In the genomic region with DNA sequence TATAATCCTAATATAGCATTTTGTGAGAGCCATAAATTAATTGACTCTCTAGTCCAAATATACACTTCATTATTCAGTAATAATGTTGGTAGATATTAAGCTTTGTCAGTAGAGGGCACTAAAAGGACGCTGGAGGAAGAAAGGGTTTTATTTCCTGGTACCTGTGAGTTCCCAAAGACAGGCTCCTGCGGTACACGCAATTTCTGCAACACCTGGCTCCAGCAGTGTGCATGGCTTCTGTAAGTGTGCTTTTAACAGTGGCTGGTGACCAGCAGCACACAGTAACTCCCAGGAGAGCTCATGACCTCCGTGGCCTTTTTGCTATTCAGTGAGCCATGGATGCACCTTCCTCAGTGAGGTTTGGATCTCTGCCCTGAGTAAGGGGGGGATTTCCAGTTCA, we compare ENCODE assay signal across 8 cellular contexts.
DNase-seq lines count a peak whose midpoint lies in the region; ATAC-seq and TF ChIP-seq lines count a peak whose summit lies in the region.

No MANE protein-coding gene starts in this region.

- DNase-seq in Calu3 (peak; percentile 49), NCI-H510A (lab: John Stamatoyannopoulos, UW) (peak; percentile 20), endodermal cell (peak; percentile 65), retinal pigment epithelial cell (ENCODE audit: low read depth) (peak; percentile 13), DMS79 (lab: John Stamatoyannopoulos, UW) (no peak)
- DNase-seq in CD8-positive, alpha-beta T cell = no peak

- CTCF ChIA-PET in Calu3 (lab: Charles Lee) = interaction anchor here (0.6 to 1.6 kb wide), 3 partner anchors 26 to 92 kb away, joined by 3 to 4 read pairs (median 3); no protein-coding TSS in a partner anchor
- CTCF ChIA-PET in CD8-positive, alpha-beta T cell (lab: Charles Lee) = no interaction called here

- H3K9me3 ChIP-seq in endodermal cell (ENCODE audit: control insufficient read depth, low read length) = no peaks in the 10 kb centered on the region
- no peaks in the 10 kb centered on the region for H3K9me3 ChIP-seq in CD8-positive, alpha-beta T cell (ENCODE audit: low read length)

- H3K27ac ChIP-seq in endodermal cell (ENCODE audit: low read depth, low read length) = no peak overlapping the region
- H3K27ac ChIP-seq in CD8-positive, alpha-beta T cell (ENCODE audit: low read depth, low read length) = no peak overlapping the region

- no peaks in the 10 kb centered on the region for H3K4me1 ChIP-seq in endodermal cell (ENCODE audit: control insufficient read depth, insufficient read depth, low read length)
- H3K4me1 ChIP-seq in CD8-positive, alpha-beta T cell (ENCODE audit: insufficient read depth, low read length) = no peaks in the 10 kb centered on the region

- no peaks in the 10 kb centered on the region for H3K27me3 ChIP-seq in endodermal cell (ENCODE audit: control insufficient read depth, insufficient read depth, low read length, poor library complexity, severe bottlenecking)
- no peaks in the 10 kb centered on the region for H3K27me3 ChIP-seq in CD8-positive, alpha-beta T cell (ENCODE audit: insufficient read depth, low read length)

- H3K9me3 Mint-ChIP-seq in Calu3 (ENCODE audit: low read depth, unreplicated experiment) (no peaks in the 10 kb centered on the region), endodermal cell (no peaks in the 10 kb centered on the region)
- no peaks in the 10 kb centered on the region for H3K9me3 Mint-ChIP-seq in CD8-positive, alpha-beta T cell

- 29% methylated on average over 4 of the region's 4 CpGs; no CpG with 5 or more reads in 1 of the 2 experiments for WGBS in endodermal cell (ENCODE audit: insufficient coverage in 1 of 2, insufficient read length in 1 of 2), 2 experiments

- H3K36me3 Mint-ChIP-seq in Calu3 (ENCODE audit: insufficient read depth, unreplicated experiment) = no peaks in the 10 kb centered on the region
- no peaks in the 10 kb centered on the region for H3K36me3 Mint-ChIP-seq in endodermal cell (ENCODE audit: low read depth)
- no peaks in the 10 kb centered on the region for H3K36me3 Mint-ChIP-seq in CD8-positive, alpha-beta T cell

- no peak overlapping the region for H3K27ac Mint-ChIP-seq in Calu3 (ENCODE audit: unreplicated experiment)
- H3K27ac Mint-ChIP-seq in endodermal cell = no peak overlapping the region
- no peak overlapping the region for H3K27ac Mint-ChIP-seq in CD8-positive, alpha-beta T cell

- H3K27me3 Mint-ChIP-seq in Calu3 (ENCODE audit: unreplicated experiment) (no peaks in the 10 kb centered on the region), endodermal cell (ENCODE audit: insufficient read depth) (peaks cover 14% of the 10 kb centered on the region)
- no peaks in the 10 kb centered on the region for H3K27me3 Mint-ChIP-seq in CD8-positive, alpha-beta T cell (ENCODE audit: low read depth)

- no peaks in the 10 kb centered on the region for H3K4me1 Mint-ChIP-seq in Calu3 (ENCODE audit: low read depth, unreplicated experiment)
- no peaks in the 10 kb centered on the region for H3K4me1 Mint-ChIP-seq in endodermal cell
- no peaks in the 10 kb centered on the region for H3K4me1 Mint-ChIP-seq in CD8-positive, alpha-beta T cell (ENCODE audit: low read depth)

- intact Hi-C loops in Calu3 (cut with micrococcal nuclease; ENCODE audit: unreplicated experiment) = loop anchor here (1.0 to 2.0 kb wide), 2 partner anchors 26 to 798 kb away; no protein-coding TSS in a partner anchor
- intact Hi-C loops in CD8-positive, alpha-beta T cell (cut with DNase I, micrococcal nuclease) = no loop called here

- H3K36me3 ChIP-seq in endodermal cell (ENCODE audit: control insufficient read depth, insufficient read depth, low read length) = no peaks in the 10 kb centered on the region
- no peaks in the 10 kb centered on the region for H3K36me3 ChIP-seq in CD8-positive, alpha-beta T cell (ENCODE audit: insufficient read depth, low read length)

- TF ChIP-seq CTCF in Calu3 (IDR thresholded peaks at IDR 0.05; ENCODE audit: unreplicated experiment) (peak; percentile 32), endodermal cell (conservative IDR thresholded peaks at IDR 0.05) (peak; percentile 79), retinal pigment epithelial cell (conservative IDR thresholded peaks at IDR 0.05; ENCODE audit: low read depth, low read length) (peak; percentile 59)
- TF ChIP-seq CTCF in CD8-positive, alpha-beta T cell (IDR thresholded peaks at IDR 0.05) = no peak

- H3K4me3 Mint-ChIP-seq in Calu3 (ENCODE audit: low read depth, unreplicated experiment) = no peak overlapping the region
- no peak overlapping the region for H3K4me3 Mint-ChIP-seq in endodermal cell
- no peak overlapping the region for H3K4me3 Mint-ChIP-seq in CD8-positive, alpha-beta T cell

- H3K9ac ChIP-seq in endodermal cell (ENCODE audit: extremely low read depth, low read length, poor library complexity, severe bottlenecking) = no peak overlapping the region

- no peak overlapping the region for H3K4me3 ChIP-seq in endodermal cell (ENCODE audit: low read length)
- no peak overlapping the region for H3K4me3 ChIP-seq in retinal pigment epithelial cell (ENCODE audit: low read length)
- H3K4me3 ChIP-seq in CD8-positive, alpha-beta T cell (ENCODE audit: low read depth, low read length) = no peak overlapping the region

- POLR2A ChIA-PET in CD8-positive, alpha-beta T cell (lab: Charles Lee) = no interaction called here

- no TSS peak for BruUV-seq in Calu3 (replicated peaks; lab: Mats Ljungman, UMichigan)

- ATAC-seq in GM19023 (IDR thresholded peaks at IDR 0.05; ENCODE audit: unreplicated experiment) = peak; percentile 87
- ATAC-seq in HG03060 (IDR thresholded peaks at IDR 0.05; ENCODE audit: low read depth, unreplicated experiment) = peak; percentile 93
- ATAC-seq in CD8-positive, alpha-beta T cell = no peak

Comparison
In these comparisons a context has a peak if more than half of its experiments do, and no peak if none do; other contexts are left out.
1. DNase-seq: peak in Calu3 (single experiment), NCI-H510A (single experiment), endodermal cell (single experiment) and retinal pigment epithelial cell (single experiment); none in DMS79 (single experiment) and CD8-positive, alpha-beta T cell (0 of 7).